1 cellular context compared by ENCODE assay signal in the genomic region with DNA sequence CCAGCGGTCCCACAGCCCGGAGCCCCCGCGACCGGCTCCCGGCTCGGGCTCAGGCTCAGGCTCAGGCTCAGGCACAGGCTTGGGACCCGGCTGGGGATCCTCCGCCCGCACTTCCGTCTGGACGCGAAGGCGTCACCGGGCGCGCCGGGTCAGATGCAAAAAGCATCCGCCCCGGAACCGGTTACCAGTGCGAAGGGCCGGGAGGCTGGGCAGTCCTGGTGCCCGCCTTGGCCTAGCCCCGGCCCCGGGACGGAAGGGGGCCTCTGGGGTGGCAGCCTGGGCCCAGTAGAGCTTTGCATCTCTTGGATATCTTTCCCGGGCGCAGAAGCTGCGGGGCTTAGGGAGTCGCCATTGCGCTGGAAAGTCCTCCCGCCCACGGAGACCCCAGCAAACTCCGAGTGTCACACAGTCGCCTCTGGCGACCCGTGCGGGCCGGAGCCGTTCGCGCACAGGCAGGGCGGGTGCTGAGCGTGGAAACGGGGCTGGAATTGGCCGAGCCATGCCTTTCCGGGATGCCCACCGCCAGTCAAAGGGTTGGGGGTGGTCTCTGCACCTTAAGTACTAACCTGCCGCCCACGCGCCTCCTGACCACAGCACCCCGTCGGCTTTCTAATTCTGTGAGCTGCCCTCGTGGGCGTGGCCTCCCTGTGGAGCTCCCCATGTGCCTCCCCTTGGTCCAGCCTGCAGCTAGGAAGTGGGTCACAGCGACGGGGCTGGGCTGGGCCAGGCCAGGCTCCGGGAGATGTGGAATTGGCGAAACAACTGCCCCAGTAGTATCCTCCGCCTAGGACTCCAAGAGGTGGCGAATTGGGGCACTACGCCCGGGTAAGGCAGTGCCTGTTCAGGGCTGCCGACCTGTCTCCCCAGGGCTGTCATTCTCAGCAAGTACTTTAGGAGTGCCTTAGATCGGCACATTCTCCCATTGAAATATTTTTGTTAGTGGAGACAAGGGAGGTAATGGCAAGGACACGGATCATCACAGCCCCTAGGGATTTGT.
TF ChIP-seq lines count a peak whose summit lies in the region.

A gene (minus strand): TSS at position 119 of the 997 bp plus-strand sequence. CDS start 129 bp downstream, outside the sequence.

TF ChIP-seq in GM23338, 12 proteins besides CTCF, POLR2A, EP300 and RAD21 (continued from another document):
- TF ChIP-seq, protein P1, sequence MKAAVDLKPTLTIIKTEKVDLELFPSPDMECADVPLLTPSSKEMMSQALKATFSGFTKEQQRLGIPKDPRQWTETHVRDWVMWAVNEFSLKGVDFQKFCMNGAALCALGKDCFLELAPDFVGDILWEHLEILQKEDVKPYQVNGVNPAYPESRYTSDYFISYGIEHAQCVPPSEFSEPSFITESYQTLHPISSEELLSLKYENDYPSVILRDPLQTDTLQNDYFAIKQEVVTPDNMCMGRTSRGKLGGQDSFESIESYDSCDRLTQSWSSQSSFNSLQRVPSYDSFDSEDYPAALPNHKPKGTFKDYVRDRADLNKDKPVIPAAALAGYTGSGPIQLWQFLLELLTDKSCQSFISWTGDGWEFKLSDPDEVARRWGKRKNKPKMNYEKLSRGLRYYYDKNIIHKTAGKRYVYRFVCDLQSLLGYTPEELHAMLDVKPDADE (IDR thresholded peaks at IDR 0.05) = peak; percentile 50; the same call in 1 of the 2 replicates
- TF ChIP-seq JUNB (IDR thresholded peaks at IDR 0.05; ENCODE audit: unreplicated experiment) (no peak), POLR2AphosphoS5 (IDR thresholded peaks at IDR 0.05; ENCODE audit: low read depth) (peak; percentile 83)
